Comparison of ENCODE assay signal across 8 cellular contexts in the genomic region with DNA sequence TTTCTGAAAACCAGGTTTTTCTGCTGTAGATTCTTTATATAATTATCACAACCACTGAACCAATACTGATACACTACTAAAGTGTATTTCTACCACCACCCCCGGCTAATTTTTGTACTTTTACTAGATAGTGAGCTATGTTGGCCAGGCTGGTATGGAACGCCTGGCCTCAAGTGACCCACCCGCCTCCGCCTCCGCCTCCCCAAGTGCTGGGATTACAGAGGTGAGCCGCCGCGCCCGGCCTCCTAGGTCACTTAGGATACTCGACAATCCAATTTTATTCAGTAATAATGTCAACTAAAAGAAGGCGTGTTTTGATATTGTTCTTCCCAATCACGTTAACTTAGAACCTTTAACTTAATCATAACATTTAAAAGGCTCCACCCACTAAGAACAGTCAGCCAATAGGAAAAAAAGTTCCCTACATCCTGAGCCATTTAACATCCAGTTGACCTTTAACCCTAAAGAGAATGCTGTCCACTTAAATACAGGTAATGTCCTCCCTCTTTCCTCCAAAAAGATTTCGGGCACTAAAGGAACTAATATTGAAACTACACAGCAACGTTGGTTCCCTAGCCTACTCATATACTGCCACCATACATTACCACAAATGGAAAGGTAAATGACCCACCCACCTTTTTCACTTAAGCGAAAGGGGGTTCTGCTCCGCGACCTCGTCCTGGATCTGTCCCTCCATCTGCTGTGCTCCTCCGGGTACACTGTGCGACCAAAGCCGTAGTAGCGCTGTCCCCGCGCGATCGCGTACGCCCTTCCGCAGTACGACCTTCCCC. TPM values are rescaled to one million over a fixed set of nuclear protein-coding genes. Genes with fewer than 3 reads are reported as not detected.
DNase-seq lines count a peak whose midpoint lies in the region; ATAC-seq, FAIRE-seq and TF ChIP-seq lines count a peak whose summit lies in the region.

No MANE protein-coding gene starts in this region.

- H3K9ac ChIP-seq in SK-N-SH (peak overlapping the region; percentile 99), neural progenitor cell (peak overlapping the region; percentile 58)

- CTCF ChIA-PET in SK-N-SH (lab: Yijun Ruan, JAX) = interaction anchor here (0.8 to 2.1 kb wide), 2 partner anchors 12 to 14 kb away, joined by 3 to 9 read pairs; a partner anchor contains a TSS

- H3K4me3 ChIP-seq in ACC112 (ENCODE audit: low read depth, low read length) (peak overlapping the region; percentile 97), SK-N-SH (ENCODE audit: low read depth in 2 of 2, low read length in 1 of 2) (peak overlapping the region; percentile 86 to 96), neural progenitor cell (peak overlapping the region; percentile 89)

- no peak for FAIRE-seq in RCC 7860 (lab: Jason Lieb, UNC)

- H3K4me1 Mint-ChIP-seq in neural progenitor cell = peaks cover 25% of the 10 kb centered on the region

- ATAC-seq in GM19467 (IDR thresholded peaks at IDR 0.05; ENCODE audit: unreplicated experiment) = peak; percentile 5

- H4K20me1 ChIP-seq in SK-N-SH (ENCODE audit: insufficient read depth) (peaks cover 34% of the 10 kb centered on the region), neural progenitor cell (ENCODE audit: low read depth) (peaks cover 24% of the 10 kb centered on the region)

- H3K9me2 ChIP-seq in SK-N-SH = no peaks in the 10 kb centered on the region

- H3K4me2 ChIP-seq in SK-N-SH (peak overlapping the region; percentile 95), neural progenitor cell (peak overlapping the region; percentile 96)

- H3K79me2 ChIP-seq in ACC112 (ENCODE audit: control insufficient read depth, insufficient read depth, low read length, unreplicated experiment) (peaks cover 50% of the 10 kb centered on the region), SK-N-SH (ENCODE audit: insufficient read depth) (peaks cover 63% of the 10 kb centered on the region), neural progenitor cell (ENCODE audit: low read depth) (peaks cover 36% of the 10 kb centered on the region)

- WGBS in SK-N-SH (ENCODE audit: low lambda C conversion rate) = 15% methylated on average over 27 of the region's 30 CpGs

- peaks cover 10% of the 10 kb centered on the region for H3K36me3 Mint-ChIP-seq in neural progenitor cell

- peaks cover 2% of the 10 kb centered on the region for H3K27me3 Mint-ChIP-seq in neural progenitor cell (ENCODE audit: insufficient read depth, low read depth)

- H3K36me3 ChIP-seq in ACC112 (ENCODE audit: insufficient read depth, low read length) (peaks cover 32% of the 10 kb centered on the region), SK-N-SH (replicated peaks in 1 of 2; ENCODE audit: control insufficient read depth in 1 of 2, insufficient read depth in 2 of 2, low read length in 1 of 2) (peaks cover 40 to 56% of the 10 kb centered on the region in 2 experiments), neural progenitor cell (peaks cover 12% of the 10 kb centered on the region)

- H2AFZ ChIP-seq in ACC112 (ENCODE audit: low read length, unreplicated experiment) (no peak overlapping the region), SK-N-SH (ENCODE audit: low read depth) (no peak overlapping the region), neural progenitor cell (replicated peaks) (no peak overlapping the region)

- DNase-seq in SK-N-SH (peak; percentile 55), fibroblast of gingiva (ENCODE audit: low read depth) (peak; percentile 20), neural progenitor cell (ENCODE audit: low spot score) (peak; percentile 31), RCC 7860 (ENCODE audit: low spot score) (no peak), SK-N-DZ (ENCODE audit: low spot score) (no peak), cerebellar nuclear complex (lab: John Stamatoyannopoulos, UW) (no peak)

- H3K9me3 ChIP-seq in SK-N-SH (no peaks in the 10 kb centered on the region), neural progenitor cell (ENCODE audit: low read depth) (no peaks in the 10 kb centered on the region)

- H3F3A ChIP-seq in SK-N-SH (replicated peaks; ENCODE audit: insufficient read depth) (peaks cover 28% of the 10 kb centered on the region), neural progenitor cell (ENCODE audit: low read depth) (peaks cover 52% of the 10 kb centered on the region)

- TF ChIP-seq RAD21 in SK-N-SH (IDR thresholded peaks at IDR 0.05; ENCODE audit: low read length) = no peak

- H3K27me3 ChIP-seq in ACC112 (ENCODE audit: insufficient read depth, low read length) (no peaks in the 10 kb centered on the region), SK-N-SH (ENCODE audit: insufficient read depth) (no peaks in the 10 kb centered on the region), neural progenitor cell (no peaks in the 10 kb centered on the region)

- no peaks in the 10 kb centered on the region for H3K9me3 Mint-ChIP-seq in neural progenitor cell

- peak overlapping the region; percentile 97 for H3K4me3 Mint-ChIP-seq in neural progenitor cell

- H3K27ac Mint-ChIP-seq in neural progenitor cell = no peak overlapping the region

- peaks cover 28% of the 10 kb centered on the region for H3K4me1 ChIP-seq in ACC112 (ENCODE audit: control insufficient read depth, insufficient read depth, low read length, unreplicated experiment)
- peaks cover 11 to 20% of the 10 kb centered on the region in 2 experiments; a peak in 3 of 4 replicates for H3K4me1 ChIP-seq in SK-N-SH (ENCODE audit: control insufficient read depth in 1 of 2, insufficient read depth in 2 of 2, low read depth in 1 of 2, low read length in 1 of 2)
- H3K4me1 ChIP-seq in neural progenitor cell = no peaks in the 10 kb centered on the region

- POLR2A ChIA-PET in SK-N-SH (lab: Yijun Ruan, JAX) = interaction anchor here (1.2 kb wide), 1 partner anchor 14 kb away, joined by 9 read pairs; a partner anchor contains a TSS

- no peak for TF ChIP-seq CTCF in SK-N-SH (IDR thresholded peaks at IDR 0.05)
- TF ChIP-seq CTCF in neural progenitor cell (IDR thresholded peaks at IDR 0.05) = no peak

- no peak for TF ChIP-seq EP300 in SK-N-SH (IDR thresholded peaks at IDR 0.05; ENCODE audit: borderline replicate concordance in 1 of 2, low read depth in 1 of 2, low read length in 1 of 2)

- H3K27ac ChIP-seq in ACC112 (ENCODE audit: low read depth, low read length) (peak overlapping the region; percentile 97; the same call in 1 of the 2 replicates), SK-N-SH (ENCODE audit: low read depth in 2 of 2, low read length in 1 of 2) (peak overlapping the region; percentile 98 to 99; a peak in 3 of 4 replicates), neural progenitor cell (no peak overlapping the region)

TF ChIP-seq in SK-N-SH, 30 proteins besides CTCF, POLR2A, EP300 and RAD21:
- 0 out of 2 replicates have a peak, but pooled peaks have one; percentile 15 for TF ChIP-seq RXRA (IDR thresholded peaks at IDR 0.05; ENCODE audit: borderline replicate concordance, low read depth)
- TF ChIP-seq, protein P1, sequence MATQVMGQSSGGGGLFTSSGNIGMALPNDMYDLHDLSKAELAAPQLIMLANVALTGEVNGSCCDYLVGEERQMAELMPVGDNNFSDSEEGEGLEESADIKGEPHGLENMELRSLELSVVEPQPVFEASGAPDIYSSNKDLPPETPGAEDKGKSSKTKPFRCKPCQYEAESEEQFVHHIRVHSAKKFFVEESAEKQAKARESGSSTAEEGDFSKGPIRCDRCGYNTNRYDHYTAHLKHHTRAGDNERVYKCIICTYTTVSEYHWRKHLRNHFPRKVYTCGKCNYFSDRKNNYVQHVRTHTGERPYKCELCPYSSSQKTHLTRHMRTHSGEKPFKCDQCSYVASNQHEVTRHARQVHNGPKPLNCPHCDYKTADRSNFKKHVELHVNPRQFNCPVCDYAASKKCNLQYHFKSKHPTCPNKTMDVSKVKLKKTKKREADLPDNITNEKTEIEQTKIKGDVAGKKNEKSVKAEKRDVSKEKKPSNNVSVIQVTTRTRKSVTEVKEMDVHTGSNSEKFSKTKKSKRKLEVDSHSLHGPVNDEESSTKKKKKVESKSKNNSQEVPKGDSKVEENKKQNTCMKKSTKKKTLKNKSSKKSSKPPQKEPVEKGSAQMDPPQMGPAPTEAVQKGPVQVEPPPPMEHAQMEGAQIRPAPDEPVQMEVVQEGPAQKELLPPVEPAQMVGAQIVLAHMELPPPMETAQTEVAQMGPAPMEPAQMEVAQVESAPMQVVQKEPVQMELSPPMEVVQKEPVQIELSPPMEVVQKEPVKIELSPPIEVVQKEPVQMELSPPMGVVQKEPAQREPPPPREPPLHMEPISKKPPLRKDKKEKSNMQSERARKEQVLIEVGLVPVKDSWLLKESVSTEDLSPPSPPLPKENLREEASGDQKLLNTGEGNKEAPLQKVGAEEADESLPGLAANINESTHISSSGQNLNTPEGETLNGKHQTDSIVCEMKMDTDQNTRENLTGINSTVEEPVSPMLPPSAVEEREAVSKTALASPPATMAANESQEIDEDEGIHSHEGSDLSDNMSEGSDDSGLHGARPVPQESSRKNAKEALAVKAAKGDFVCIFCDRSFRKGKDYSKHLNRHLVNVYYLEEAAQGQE (IDR thresholded peaks at IDR 0.05; ENCODE audit: low read depth, low read length) = no peak

RNA-seq across cellular contexts. Expression of a gene that starts 1.2 kb away (rescaled TPM):
- polyA plus RNA-seq in SK-N-SH (2012; rRNA removed) = 126 and 191 TPM in 2 replicates
- 23.3 and 23.6 TPM in 2 replicates for polyA plus RNA-seq in SK-N-SH (2012; cell fraction: cytosol; rRNA removed)
- polyA plus RNA-seq in SK-N-SH (2012; cell fraction: nucleus; rRNA removed) = 1,161 and 1,530 TPM in 2 replicates
- 102 and 131 TPM in 2 replicates for total RNA-seq in neural progenitor cell (ENCODE audit: low replicate concordance)
- 38.7 and 42.3 TPM in 2 replicates for polyA plus RNA-seq in SK-N-DZ (2014; cell fraction: cytosol; rRNA removed)
- 349 and 355 TPM in 2 replicates for polyA plus RNA-seq in SK-N-DZ (2014; cell fraction: nucleus; rRNA removed)

RNA-seq across cellular contexts. Expression of a gene that starts 13.7 kb away (rescaled TPM):
- 31.1 and 32.3 TPM in 2 replicates for polyA plus RNA-seq in SK-N-SH (2012; rRNA removed)
- polyA plus RNA-seq in SK-N-SH (2012; cell fraction: cytosol; rRNA removed) = 48.7 and 78.4 TPM in 2 replicates
- 13.6 and 15.8 TPM in 2 replicates for polyA plus RNA-seq in SK-N-SH (2012; cell fraction: nucleus; rRNA removed)
- total RNA-seq in neural progenitor cell (ENCODE audit: low replicate concordance) = 62.5 and 114 TPM in 2 replicates
- polyA plus RNA-seq in SK-N-DZ (2014; cell fraction: cytosol; rRNA removed) = 45.9 and 58.1 TPM in 2 replicates
- polyA plus RNA-seq in SK-N-DZ (2014; cell fraction: nucleus; rRNA removed) = 28.5 and 47.8 TPM in 2 replicates

RNA-seq across cellular contexts. Expression of a gene that starts 26.3 kb away (rescaled TPM):
- not detected in 2 replicates for polyA plus RNA-seq in SK-N-SH (2012; rRNA removed)
- 0.05 TPM in 1 of 2 replicates, not detected in the other for polyA plus RNA-seq in SK-N-SH (2012; cell fraction: cytosol; rRNA removed)
- not detected in 2 replicates for polyA plus RNA-seq in SK-N-SH (2012; cell fraction: nucleus; rRNA removed)
- not detected in 2 replicates for total RNA-seq in neural progenitor cell (ENCODE audit: low replicate concordance)
- polyA plus RNA-seq in SK-N-DZ (2014; cell fraction: cytosol; rRNA removed) = not detected in 2 replicates
- not detected in 2 replicates for polyA plus RNA-seq in SK-N-DZ (2014; cell fraction: nucleus; rRNA removed)

Comparison
In these comparisons a context has a peak if more than half of its experiments do, and no peak if none do; other contexts are left out.
1. DNase-seq: peak in SK-N-SH (single experiment), fibroblast of gingiva (single experiment) and neural progenitor cell (single experiment); none in RCC 7860 (single experiment), SK-N-DZ (single experiment) and cerebellar nuclear complex (0 of 2).
2. Peak in every context shown above with its lines, with median percentiles within 50 percentile points of each other: H3K4me3 ChIP-seq.